14 cellular contexts compared by ENCODE assay signal in the genomic region with DNA sequence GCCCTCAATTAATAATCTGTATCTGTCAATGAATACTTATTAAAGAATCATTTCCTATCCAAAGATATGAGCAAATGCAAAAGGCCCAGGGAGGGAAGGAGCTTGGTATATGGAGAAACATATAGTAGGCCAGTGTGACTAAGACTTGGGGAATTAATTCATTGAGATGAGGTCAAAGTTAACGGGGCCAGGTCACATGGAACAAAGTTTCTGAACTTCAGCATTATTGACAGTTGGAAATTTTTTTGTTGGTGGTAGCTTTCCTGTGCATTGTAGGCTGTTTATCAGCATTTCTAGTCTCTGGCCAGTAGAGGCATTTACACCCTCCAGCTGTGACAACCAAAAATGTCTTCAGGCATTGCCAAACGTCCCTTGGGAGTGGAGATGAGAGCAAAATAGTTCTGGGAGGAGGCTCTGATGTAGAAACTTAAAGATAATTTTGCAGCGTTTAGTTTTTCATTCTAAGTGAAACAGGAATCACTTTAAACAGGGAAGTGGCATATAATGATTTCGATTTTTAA.
DNase-seq lines count a peak whose midpoint lies in the region; ATAC-seq lines count a peak whose summit lies in the region.
"Had no signal": no experiment of that assay in that cellular context is flagged by ENCODE, and none has a peak within 500 bp of the region (broad histone marks: within the 10 kb centered on the region; RNA-seq: fewer than 3 reads in every experiment).

No MANE protein-coding gene starts in this region.

- 100% methylated on average over 1 of the region's 4 CpGs for WGBS in mesendoderm (ENCODE audit: extremely low coverage, insufficient coverage, low lambda C conversion rate)

- H3K4me2 ChIP-seq in mesendoderm (ENCODE audit: low read length): no peak overlapping the region

- H2BK5ac ChIP-seq in mesendoderm (ENCODE audit: low read length): no peak overlapping the region

- ATAC-seq in GM18498 (IDR thresholded peaks at IDR 0.05; ENCODE audit: unreplicated experiment) (peak; percentile 54), HG02759 (IDR thresholded peaks at IDR 0.05; ENCODE audit: unreplicated experiment) (peak; percentile 59)
- ATAC-seq in effector memory CD8-positive, alpha-beta T cell (replicated peaks): no peak
- ATAC-seq: mucosa of descending colon had no signal

- no peak overlapping the region for H3K4ac ChIP-seq in mesendoderm (ENCODE audit: low read depth, low read length)

- no peak overlapping the region for H4K8ac ChIP-seq in mesendoderm (ENCODE audit: low read depth, low read length)

- H3K9me3 Mint-ChIP-seq in effector memory CD8-positive, alpha-beta T cell: no peaks in the 10 kb centered on the region

- H3K18ac ChIP-seq in mesendoderm (ENCODE audit: low read length): no peak overlapping the region

- no peaks in the 10 kb centered on the region for H3K27me3 Mint-ChIP-seq in effector memory CD8-positive, alpha-beta T cell
- H3K27me3 Mint-ChIP-seq: CD4-positive, alpha-beta memory T cell had no signal

- no peaks in the 10 kb centered on the region for H3K79me2 ChIP-seq in mesendoderm (ENCODE audit: control insufficient read depth, insufficient read depth, low read length)

- peak; percentile 39 for DNase-seq in SK-MEL-5 (ENCODE audit: low read depth, low spot score)
- peak; percentile 57 for DNase-seq in mesendoderm
- no peak for DNase-seq in NCI-H2029 (lab: John Stamatoyannopoulos, UW)
- DNase-seq in stimulated activated naive CD4-positive, alpha-beta T cell treated with Interleukin-2 at 50 U/mL for 16 hours (lab: John Stamatoyannopoulos, UW): no peak
- no peak for DNase-seq in C1 segment of cervical spinal cord (lab: John Stamatoyannopoulos, UW)
- no peak for DNase-seq in effector memory CD8-positive, alpha-beta T cell
- DNase-seq: CD4-positive, alpha-beta memory T cell; effector CD4-positive, alpha-beta T cell; mucosa of descending colon; NCI-H1092; NCI-H748 treated with DMSO at 0.1 percent for 48 hours; T-helper 1 cell had no signal

- H2BK120ac ChIP-seq in mesendoderm (ENCODE audit: low read depth, low read length): no peak overlapping the region

- H3K79me1 ChIP-seq in mesendoderm (ENCODE audit: low read length): no peaks in the 10 kb centered on the region

- peaks cover 0 to 2% of the 10 kb centered on the region in 2 donors for H3K4me1 Mint-ChIP-seq in effector memory CD8-positive, alpha-beta T cell (ENCODE audit: low read depth in 2 of 2)
- H3K4me1 Mint-ChIP-seq: CD4-positive, alpha-beta memory T cell had no signal

- H3K9ac ChIP-seq in mesendoderm (ENCODE audit: low read length): no peak overlapping the region

- H3K27me3 ChIP-seq in mesendoderm (ENCODE audit: insufficient read depth, low read length, poor library complexity): no peaks in the 10 kb centered on the region

- H3K56ac ChIP-seq in mesendoderm (ENCODE audit: low read length): no peak overlapping the region

- H3K4me3 ChIP-seq in mesendoderm (ENCODE audit: low read length): no peak overlapping the region
- H3K4me3 ChIP-seq: mucosa of descending colon had no signal

- no peaks in the 10 kb centered on the region for H3K36me3 ChIP-seq in mesendoderm (ENCODE audit: control insufficient read depth, insufficient read depth, low read length)

- in situ Hi-C loops in SK-MEL-5 (cut with HindIII; ENCODE audit: low pct_unique_long_range_greater_than_20kb, low sequenced_read_pairs): no loop called here

- H4K5ac ChIP-seq in mesendoderm (ENCODE audit: low read length): no peak overlapping the region

- no peak overlapping the region for H3K27ac ChIP-seq in mesendoderm (ENCODE audit: low read depth, low read length)

- H2AK5ac ChIP-seq in mesendoderm (ENCODE audit: low read length): no peak overlapping the region

- no peak overlapping the region for H3K27ac Mint-ChIP-seq in effector memory CD8-positive, alpha-beta T cell
- H3K27ac Mint-ChIP-seq: CD4-positive, alpha-beta memory T cell had no signal

- H3K36me3 Mint-ChIP-seq in effector memory CD8-positive, alpha-beta T cell (ENCODE audit: insufficient read depth): peaks cover 3% of the 10 kb centered on the region
- H3K36me3 Mint-ChIP-seq: CD4-positive, alpha-beta memory T cell had no signal

- H2BK15ac ChIP-seq in mesendoderm (replicated peaks; ENCODE audit: low read depth): no peak overlapping the region

- H3K4me1 ChIP-seq in mesendoderm (ENCODE audit: control insufficient read depth, low read depth, low read length): no peaks in the 10 kb centered on the region

- no peak overlapping the region for H3K23ac ChIP-seq in mesendoderm (ENCODE audit: low read length)

- H3K4me3 Mint-ChIP-seq in effector memory CD8-positive, alpha-beta T cell: no peak overlapping the region
- H3K4me3 Mint-ChIP-seq: CD4-positive, alpha-beta memory T cell had no signal

Comparison
In these comparisons a context has a peak if more than half of its experiments do, and no peak if none do; other contexts are left out.
1. DNase-seq: peak in SK-MEL-5 (single experiment) and mesendoderm (single experiment); none in NCI-H2029 (single experiment), stimulated activated naive CD4-positive, alpha-beta T cell treated with Interleukin-2 at 50 U/mL for 16 hours (single experiment), C1 segment of cervical spinal cord (0 of 14) and effector memory CD8-positive, alpha-beta T cell (0 of 3).